Comparison of ENCODE assay signal across 17 cellular contexts in genomic region chr15:74775132-74775562, GRCh38. TPM values are rescaled to one million over a fixed set of nuclear protein-coding genes. Genes with fewer than 3 reads are reported as not detected.
DNase-seq lines count a peak whose midpoint lies in the region; ATAC-seq, FAIRE-seq and TF ChIP-seq lines count a peak whose summit lies in the region.
"Had no signal": no experiment of that assay in that cellular context is flagged by ENCODE, and none has a peak within 500 bp of the region (broad histone marks: within the 10 kb centered on the region; RNA-seq: fewer than 3 reads in every experiment).

No MANE protein-coding gene starts in this region.

- H3K4me1 Mint-ChIP-seq in T-cell (peaks cover 60 to 87% (median 74%) of the 10 kb centered on the region in 3 donors), memory B cell (peaks cover 56% of the 10 kb centered on the region), mesothelial cell of epicardium (peaks cover 20% of the 10 kb centered on the region)

- POLR2A ChIA-PET in T-cell (lab: Charles Lee) (no interaction called here), GM10248 (lab: Yijun Ruan, JAX) (interaction anchor here (1.0 to 1.5 kb wide), 2 partner anchors 13 to 19 kb away, joined by 3 to 7 read pairs; no protein-coding TSS in a partner anchor)

- DNase-seq in CD1c-positive myeloid dendritic cell (ENCODE audit: extremely low spot score) (peak; percentile 54), GM12892 (ENCODE audit: insufficient read length) (no peak), T-cell (no peak), memory B cell (ENCODE audit: low spot score in 2 of 2) (no peak), mesenchymal stem cell (no peak), mesothelial cell of epicardium (ENCODE audit: low spot score in 2 of 2, unreplicated experiment in 2 of 2) (no peak), GM10248 (ENCODE audit: extremely low spot score) (no peak)
- DNase-seq: activated effector memory CD4-positive, alpha-beta T cell treated with Interleukin-2 at 50 U/mL for 16 hours; caudate nucleus; GM23248; SK-N-SH had no signal

- no peak overlapping the region for H3K18ac ChIP-seq in mesenchymal stem cell (ENCODE audit: low read depth in 1 of 2, low read length in 2 of 2)

- no peak overlapping the region for H3K23ac ChIP-seq in mesenchymal stem cell (ENCODE audit: low read length in 2 of 2)

- no peak overlapping the region for H2BK12ac ChIP-seq in mesenchymal stem cell (ENCODE audit: low read length in 2 of 2)

- no peak overlapping the region for H3K4me3 ChIP-seq in mesenchymal stem cell (ENCODE audit: insufficient read depth in 1 of 2, low read depth in 1 of 2, low read length in 2 of 2)
- H3K4me3 ChIP-seq: GM23248, K562, neural progenitor cell had no signal

- H3K36me3 Mint-ChIP-seq in T-cell (no peaks in the 10 kb centered on the region), memory B cell (no peaks in the 10 kb centered on the region), mesothelial cell of epicardium (no peaks in the 10 kb centered on the region)
- H3K36me3 Mint-ChIP-seq: neural progenitor cell had no signal

- H3K27ac Mint-ChIP-seq in T-cell: peak overlapping the region; percentile 99
- H3K27ac Mint-ChIP-seq in memory B cell: peak overlapping the region; percentile 99
- no peak overlapping the region for H3K27ac Mint-ChIP-seq in mesothelial cell of epicardium
- H3K27ac Mint-ChIP-seq: neural progenitor cell had no signal

- WGBS in mesenchymal stem cell: 89% methylated on average over 5 of the region's 5 CpGs

- H3K4me3 Mint-ChIP-seq in T-cell (peak overlapping the region in 1 of 3 donors; percentile 4), memory B cell (peak overlapping the region; percentile 60), mesothelial cell of epicardium (no peak overlapping the region)
- H3K4me3 Mint-ChIP-seq: neural progenitor cell had no signal

- no peak for ATAC-seq in T-cell (replicated peaks in 1 of 4)
- ATAC-seq in memory B cell (ENCODE audit: low read depth): no peak
- ATAC-seq in HG03039 (IDR thresholded peaks at IDR 0.05; ENCODE audit: unreplicated experiment): no peak
- ATAC-seq: activated CD4-positive, CD25-positive, alpha-beta regulatory T cell treated with anti-CD3 and anti-CD28 coated beads, Interleukin-2, amount 50 U/mL, for 24 hours; K562 had no signal

- H3K9ac ChIP-seq in mesenchymal stem cell (ENCODE audit: low read length): no peak overlapping the region
- H3K9ac ChIP-seq: GM23248, neural progenitor cell, SK-N-SH had no signal

- no peak overlapping the region for H4K91ac ChIP-seq in mesenchymal stem cell (ENCODE audit: low read length)

- H4K8ac ChIP-seq in mesenchymal stem cell (ENCODE audit: low read length): no peak overlapping the region

- no peak for TF ChIP-seq POLR2A in GM12892 (IDR thresholded peaks at IDR 0.05; ENCODE audit: low read depth, low read length)

- CTCF ChIA-PET in T-cell (lab: Charles Lee): interaction anchor here (0.5 to 10.2 kb wide), 5 partner anchors 9 to 283 kb away, joined by 3 to 158 read pairs (median 7); no protein-coding TSS in a partner anchor
- CTCF ChIA-PET in GM10248 (lab: Yijun Ruan, JAX): interaction anchor here (1.6 to 21.6 kb wide), 4 partner anchors 9 to 171 kb away, joined by 5 to 1226 read pairs (median 445); partner anchors contain the start of genes CLK3 and CSK

- FAIRE-seq in GM12892 (lab: Jason Lieb, UNC): peak; percentile 87
- FAIRE-seq: K562 had no signal

- no peak overlapping the region for H3K4ac ChIP-seq in mesenchymal stem cell (ENCODE audit: low read depth in 1 of 2, low read length in 2 of 2)

- no peaks in the 10 kb centered on the region for H3K9me3 ChIP-seq in mesenchymal stem cell (ENCODE audit: control insufficient read depth, low read length)
- H3K9me3 ChIP-seq: SK-N-SH had no signal

- no peak overlapping the region for H2BK5ac ChIP-seq in mesenchymal stem cell (ENCODE audit: low read depth, low read length, poor library complexity, severe bottlenecking)

- H2AK5ac ChIP-seq in mesenchymal stem cell (ENCODE audit: low read length, severe bottlenecking): no peak overlapping the region

- H2AFZ ChIP-seq in mesenchymal stem cell (ENCODE audit: low read depth, low read length): no peak overlapping the region
- H2AFZ ChIP-seq: GM23248, neural progenitor cell had no signal

- H2BK15ac ChIP-seq in mesenchymal stem cell (ENCODE audit: low read depth, poor library complexity, severe bottlenecking): no peak overlapping the region

- no peaks in the 10 kb centered on the region for H3K9me3 Mint-ChIP-seq in T-cell
- no peaks in the 10 kb centered on the region for H3K9me3 Mint-ChIP-seq in memory B cell
- no peaks in the 10 kb centered on the region for H3K9me3 Mint-ChIP-seq in mesothelial cell of epicardium
- H3K9me3 Mint-ChIP-seq: neural progenitor cell had no signal

- H3K27me3 ChIP-seq in mesenchymal stem cell (ENCODE audit: control insufficient read depth in 1 of 2, insufficient read depth in 1 of 2, low read length in 2 of 2): peaks cover 6 to 7% of the 10 kb centered on the region in 2 experiments

- H3K4me1 ChIP-seq in mesenchymal stem cell (ENCODE audit: control insufficient read depth, insufficient read depth, low read depth, low read length): peaks cover 21% of the 10 kb centered on the region

- no peak overlapping the region for H3K14ac ChIP-seq in mesenchymal stem cell (ENCODE audit: low read length in 2 of 2)

- H3K4me2 ChIP-seq in mesenchymal stem cell (ENCODE audit: low read length, poor library complexity, severe bottlenecking): no peak overlapping the region
- H3K4me2 ChIP-seq: neural progenitor cell, SK-N-SH had no signal

- no peaks in the 10 kb centered on the region for H3K27me3 Mint-ChIP-seq in T-cell
- no peaks in the 10 kb centered on the region for H3K27me3 Mint-ChIP-seq in memory B cell
- peaks cover 9% of the 10 kb centered on the region for H3K27me3 Mint-ChIP-seq in mesothelial cell of epicardium (ENCODE audit: low read depth)

- no peak overlapping the region for H2BK120ac ChIP-seq in mesenchymal stem cell (ENCODE audit: low read depth, low read length)

- no peak overlapping the region for H3K27ac ChIP-seq in mesenchymal stem cell (ENCODE audit: low read length, poor library complexity, severe bottlenecking)
- H3K27ac ChIP-seq: C4-2B, epithelial cell of prostate, GM23248, neural progenitor cell had no signal

- H3K36me3 ChIP-seq in mesenchymal stem cell (ENCODE audit: control insufficient read depth in 1 of 2, insufficient read depth in 2 of 2, low read depth in 1 of 2, low read length in 2 of 2): no peaks in the 10 kb centered on the region
- H3K36me3 ChIP-seq: neural progenitor cell had no signal

- H3K79me1 ChIP-seq in mesenchymal stem cell (replicated peaks; ENCODE audit: low read length, poor library complexity, severe bottlenecking): no peaks in the 10 kb centered on the region

- TF ChIP-seq CTCF in mesothelial cell of epicardium (IDR thresholded peaks at IDR 0.05; ENCODE audit: unreplicated experiment) (no peak), GM10248 (IDR thresholded peaks at IDR 0.05; ENCODE audit: control extremely low read depth, extremely low read depth, low read depth, missing control alignments) (no peak)

RNA-seq across cellular contexts. Expression of gene CSK, which starts 6.7 kb away (rescaled TPM):
- 114 TPM for polyA plus RNA-seq in GM12892 (2012; ENCODE audit: missing spikeins)
- 100 to 1,000 TPM; 198 to 296 (median 271) TPM for total RNA-seq in T-cell
- 35.8 TPM for polyA plus RNA-seq in mesenchymal stem cell (2013, experiment 1 of 2)
- 38.5 TPM for polyA plus RNA-seq in mesenchymal stem cell (2013, experiment 2 of 2)
- total RNA-seq in mesothelial cell of epicardium: 57.0 to 59.0 TPM (median 58.1 TPM) in 3 replicates

RNA-seq across cellular contexts. Expression of gene CYP1A2, which starts 26.5 kb away (rescaled TPM):
- polyA plus RNA-seq in GM12892 (2012; ENCODE audit: missing spikeins): 0.15 TPM
- total RNA-seq in T-cell (not detected), mesothelial cell of epicardium (0.09 TPM in 1 of 3 replicates, not detected in the others)
- not detected for polyA plus RNA-seq in mesenchymal stem cell (2013, experiment 1 of 2)
- not detected for polyA plus RNA-seq in mesenchymal stem cell (2013, experiment 2 of 2)
- total RNA-seq: GM23248, K562 had no signal
- polyA plus RNA-seq: GM23248, K562, SK-N-SH had no signal

RNA-seq across cellular contexts. Expression of gene LMAN1L, which starts 37.5 kb away (rescaled TPM):
- polyA plus RNA-seq in GM12892 (2012; ENCODE audit: missing spikeins): 0.45 TPM
- 1 to 10 TPM in 1 of 5 donors, under 1 TPM in 4; 0.42 to 1.6 (median 0.44) TPM for total RNA-seq in T-cell
- not detected for polyA plus RNA-seq in mesenchymal stem cell (2013, experiment 1 of 2)
- polyA plus RNA-seq in mesenchymal stem cell (2013, experiment 2 of 2): not detected
- 0.16 to 0.65 TPM (median 0.35 TPM) in 3 replicates for total RNA-seq in mesothelial cell of epicardium
- total RNA-seq: GM23248, K562 had no signal
- polyA plus RNA-seq: GM23248, K562 had no signal

RNA-seq across cellular contexts. Expression of gene CYP1A1, which starts 49.8 kb away (rescaled TPM):
- polyA plus RNA-seq in GM12892 (2012; ENCODE audit: missing spikeins): 1.6 TPM
- total RNA-seq in T-cell (1 to 10 TPM in 3 of 5 donors, under 1 TPM in 1, not detected in 1; 0.14 to 3.3 (median 1.9) TPM), mesothelial cell of epicardium (0.20 to 0.27 TPM in 2 of 3 replicates, not detected in the other)
- 0.11 TPM for polyA plus RNA-seq in mesenchymal stem cell (2013, experiment 1 of 2)
- polyA plus RNA-seq in mesenchymal stem cell (2013, experiment 2 of 2): 0.15 TPM
- total RNA-seq: GM23248 had no signal
- polyA plus RNA-seq: GM23248 had no signal

RNA-seq across cellular contexts. Expression of gene CPLX3, which starts 51.3 kb away (rescaled TPM):
- not detected for polyA plus RNA-seq in GM12892 (2012; ENCODE audit: missing spikeins)
- total RNA-seq in T-cell: under 1 TPM in 3 of 5 donors, not detected in 2; 0.16 to 0.50 (median 0.26) TPM
- polyA plus RNA-seq in mesenchymal stem cell (2013, experiment 1 of 2): not detected
- not detected for polyA plus RNA-seq in mesenchymal stem cell (2013, experiment 2 of 2)
- total RNA-seq in mesothelial cell of epicardium: 0.14 TPM in 1 of 3 replicates, not detected in the others
- total RNA-seq: GM23248, K562 had no signal
- polyA plus RNA-seq: GM23248, K562, SK-N-SH had no signal
